Comparison of ENCODE assay signal across 11 cellular contexts in the genomic region with DNA sequence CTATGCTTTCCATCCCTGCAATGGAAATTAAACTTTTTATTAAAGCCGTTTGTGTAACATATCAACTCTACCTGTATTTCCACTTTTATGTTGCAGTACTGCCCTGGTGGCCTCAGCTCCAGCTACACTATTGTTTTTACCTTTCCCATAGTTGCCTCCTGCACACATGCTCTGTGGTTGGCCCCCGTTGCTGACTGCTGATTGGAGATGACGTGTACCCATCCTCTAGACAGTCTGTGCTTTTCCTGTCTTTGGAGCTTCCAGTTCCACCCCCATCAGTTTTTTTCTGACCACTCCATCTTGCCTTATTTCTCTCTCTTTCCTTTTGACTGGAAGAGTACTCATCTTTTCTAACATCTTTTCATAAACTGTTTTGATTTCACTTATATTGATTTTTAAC.
"Had no signal": no experiment of that assay in that cellular context is flagged by ENCODE, and none has a peak within 500 bp of the region (broad histone marks: within the 10 kb centered on the region; RNA-seq: fewer than 3 reads in every experiment).

No MANE protein-coding gene starts in this region.

- DNase-seq: activated CD4-positive, alpha-beta T cell treated with anti-CD3 and anti-CD28 coated beads, Interleukin-2, amount 50 U/mL, for 4 hours; activated effector memory CD4-positive, alpha-beta T cell treated with Interleukin-2 at 50 U/mL for 16 hours; activated T-cell treated with anti-CD3 and anti-CD28 coated beads, Interleukin-2, amount 50 U/mL, for 1 hour; effector memory CD8-positive, alpha-beta T cell; midbrain; naive B cell; posterior cingulate gyrus; right cardiac atrium; substantia nigra; upper lobe of left lung had no signal

- H3K4me3 ChIP-seq: hepatocyte, upper lobe of left lung had no signal

- H3K9me3 ChIP-seq: upper lobe of left lung had no signal

- H3K27me3 ChIP-seq: hepatocyte, upper lobe of left lung had no signal

- H3K36me3 ChIP-seq: upper lobe of left lung had no signal
